In genomic region chr19:1654178-1654792, GRCh38 we compare ENCODE assay signal across 16 cellular contexts. TPM values are rescaled to one million over a fixed set of nuclear protein-coding genes. Genes with fewer than 3 reads are reported as not detected.
DNase-seq lines count a peak whose midpoint lies in the region; ATAC-seq and TF ChIP-seq lines count a peak whose summit lies in the region.
"Had no signal": no experiment of that assay in that cellular context is flagged by ENCODE, and none has a peak within 500 bp of the region (broad histone marks: within the 10 kb centered on the region; RNA-seq: fewer than 3 reads in every experiment).

No MANE protein-coding gene starts in this region.

- H3K9me3 Mint-ChIP-seq in activated naive CD4-positive, alpha-beta T cell treated with anti-CD3 and anti-CD28 coated beads for 36 hours, result no peaks in the 10 kb centered on the region
- H3K9me3 Mint-ChIP-seq in HFFc6, result no peaks in the 10 kb centered on the region
- no peaks in the 10 kb centered on the region for H3K9me3 Mint-ChIP-seq in central memory CD8-positive, alpha-beta T cell

- peaks cover 10 to 60% (median 34%) of the 10 kb centered on the region in 6 donors for H3K4me1 ChIP-seq in spleen

- WGBS in spleen, 5 donors, result 81 to 92% (median 85%) methylated on average over 16 to 18 of the region's 18 CpGs

- peaks cover 16% of the 10 kb centered on the region for H3K4me1 Mint-ChIP-seq in activated naive CD4-positive, alpha-beta T cell treated with anti-CD3 and anti-CD28 coated beads for 36 hours (ENCODE audit: low read depth)
- H3K4me1 Mint-ChIP-seq in HFFc6 (ENCODE audit: low read depth), result peaks cover 9% of the 10 kb centered on the region
- H3K4me1 Mint-ChIP-seq in central memory CD8-positive, alpha-beta T cell, result peaks cover 13% of the 10 kb centered on the region

- H3K27ac ChIP-seq in spleen, result no peak overlapping the region

- H3K9me3 ChIP-seq in spleen, result no peaks in the 10 kb centered on the region
- H3K9me3 ChIP-seq: esophagus squamous epithelium, left lung, sigmoid colon had no signal

- H3K36me3 Mint-ChIP-seq in activated naive CD4-positive, alpha-beta T cell treated with anti-CD3 and anti-CD28 coated beads for 36 hours (ENCODE audit: low read depth), result no peaks in the 10 kb centered on the region
- no peaks in the 10 kb centered on the region for H3K36me3 Mint-ChIP-seq in HFFc6 (ENCODE audit: low read depth)
- peaks cover 20% of the 10 kb centered on the region for H3K36me3 Mint-ChIP-seq in central memory CD8-positive, alpha-beta T cell (ENCODE audit: insufficient read depth)

- H3K36me3 ChIP-seq in spleen, result peaks cover 0 to 9% (median 0%) of the 10 kb centered on the region in 6 donors
- H3K36me3 ChIP-seq: left lung, sigmoid colon had no signal

- H3K27me3 ChIP-seq in spleen (replicated peaks in 1 of 7), result peaks cover 0 to 17% (median 0%) of the 10 kb centered on the region in 7 donors

- H3K4me3 Mint-ChIP-seq in activated naive CD4-positive, alpha-beta T cell treated with anti-CD3 and anti-CD28 coated beads for 36 hours, result peak overlapping the region; percentile 34
- H3K4me3 Mint-ChIP-seq in HFFc6, result no peak overlapping the region
- H3K4me3 Mint-ChIP-seq in central memory CD8-positive, alpha-beta T cell, result peak overlapping the region; percentile 42

- TF ChIP-seq CTCF in HFFc6 (IDR thresholded peaks at IDR 0.05) (no peak), spleen (IDR thresholded peaks at IDR 0.05 in 8 of 11, conservative IDR thresholded peaks at IDR 0.05 in 3 of 11) (no peak)

- H3K27me3 Mint-ChIP-seq in activated naive CD4-positive, alpha-beta T cell treated with anti-CD3 and anti-CD28 coated beads for 36 hours (ENCODE audit: low read depth), result no peaks in the 10 kb centered on the region
- peaks cover 8% of the 10 kb centered on the region for H3K27me3 Mint-ChIP-seq in HFFc6 (ENCODE audit: insufficient read depth)
- H3K27me3 Mint-ChIP-seq in central memory CD8-positive, alpha-beta T cell, result peaks cover 22% of the 10 kb centered on the region

- no peak for ATAC-seq in central memory CD8-positive, alpha-beta T cell (replicated peaks; ENCODE audit: extremely low read depth, poor library complexity, severe bottlenecking)
- no peak for ATAC-seq in HG02870 (IDR thresholded peaks at IDR 0.05; ENCODE audit: unreplicated experiment)
- ATAC-seq: left lung had no signal

- H3K4me3 ChIP-seq in spleen, result no peak overlapping the region

- no peak for DNase-seq in activated naive CD4-positive, alpha-beta T cell treated with anti-CD3 and anti-CD28 coated beads for 36 hours
- no peak for DNase-seq in activated naive CD4-positive, alpha-beta T cell treated with Interleukin-2 at 50 U/mL for 16 hours
- DNase-seq in HFFc6 (no peak), spleen (peak; percentile 80), A172 (ENCODE audit: low spot score) (no peak), NCI-H774 (lab: John Stamatoyannopoulos, UW) (no peak)
- DNase-seq in central memory CD8-positive, alpha-beta T cell (ENCODE audit: low spot score in 2 of 2), result no peak
- DNase-seq: activated CD4-positive, CD25-positive, alpha-beta regulatory T cell; activated T-cell treated with anti-CD3 and anti-CD28 coated beads for 4 hours; esophagus squamous epithelium; NCI-H1105; SIG-M5; sigmoid colon; stimulated activated CD4-positive, alpha-beta T cell treated with anti-CD3 and anti-CD28 coated beads, Interleukin-1b, Interleukin-23, amount 100 ng/mL, for 48 hours had no signal

- no peak overlapping the region for H3K27ac Mint-ChIP-seq in activated naive CD4-positive, alpha-beta T cell treated with anti-CD3 and anti-CD28 coated beads for 36 hours
- H3K27ac Mint-ChIP-seq in HFFc6, result 0 out of 2 replicates have a peak overlapping the region, but pooled peaks have one; percentile 45
- no peak overlapping the region for H3K27ac Mint-ChIP-seq in central memory CD8-positive, alpha-beta T cell (ENCODE audit: low read depth)

- CTCF ChIA-PET in activated naive CD4-positive, alpha-beta T cell treated with anti-CD3 and anti-CD28 coated beads for 36 hours (lab: Charles Lee), result interaction anchor here (0.8 kb wide), 1 partner anchor 172 kb away, joined by 3 read pairs; no protein-coding TSS in a partner anchor

- TF ChIP-seq POLR2A in spleen (IDR thresholded peaks at IDR 0.05), result no peak

- intact Hi-C loops in activated naive CD4-positive, alpha-beta T cell treated with anti-CD3 and anti-CD28 coated beads for 36 hours (cut with micrococcal nuclease), result loop anchor here (5.0 kb wide), 2 partner anchors 247 to 443 kb away; partner anchors contain the start of genes DAZAP1, IZUMO4 and MOB3A
- intact Hi-C loops in spleen (cut with DNase I; ENCODE audit: low total_unique reads), result loop anchor here (5.0 kb wide), 1 partner anchor 47 kb away; the partner anchor contains the start of gene UQCR11

RNA-seq across cellular contexts. Expression of gene TCF3, which starts 1.9 kb away (rescaled TPM):
- total RNA-seq in activated naive CD4-positive, alpha-beta T cell treated with anti-CD3 and anti-CD28 coated beads for 36 hours, result 10 to 100 TPM; 84.8 to 86.7 TPM
- total RNA-seq in HFFc6 (2021; fragmentation: NEBNext Ultra II Directional; extraction: Animal tissue kit (Norgen Biotek cat#: 25700)), result 100 to 1,000 TPM in 1 of 6 experiments, 10 to 100 TPM in 5; 74.9 to 102 (median 82.0) TPM
- total RNA-seq in spleen, result 100 to 1,000 TPM in 5 of 7 donors, 10 to 100 TPM in 2; 79.2 to 135 (median 107) TPM
- polyA plus RNA-seq in spleen, result 10 to 100 TPM; 81.0 to 96.5 (median 88.9) TPM
- total RNA-seq in A172 (2014; rRNA removed; shearing (Covaris generic)), result 219 and 238 TPM in 2 replicates

RNA-seq across cellular contexts. Expression of gene UQCR11, which starts 49.0 kb away (rescaled TPM):
- 100 to 1,000 TPM; 281 to 293 TPM for total RNA-seq in activated naive CD4-positive, alpha-beta T cell treated with anti-CD3 and anti-CD28 coated beads for 36 hours
- 100 to 1,000 TPM; 178 to 319 (median 252) TPM for total RNA-seq in HFFc6 (2021; fragmentation: NEBNext Ultra II Directional; extraction: Animal tissue kit (Norgen Biotek cat#: 25700))
- 100 to 1,000 TPM in 4 of 7 donors, 10 to 100 TPM in 3; 40.9 to 165 (median 129) TPM for total RNA-seq in spleen
- 100 to 1,000 TPM in 2 of 3 donors, 10 to 100 TPM in 1; 93.4 to 153 (median 145) TPM for polyA plus RNA-seq in spleen
- total RNA-seq in A172 (2014; rRNA removed; shearing (Covaris generic)), result 74.2 and 88.5 TPM in 2 replicates
